Comparison of ENCODE assay signal across 8 cellular contexts in genomic region chr10:55629792-55630490, GRCh38.
DNase-seq lines count a peak whose midpoint lies in the region; ATAC-seq, FAIRE-seq and TF ChIP-seq lines count a peak whose summit lies in the region.

No MANE protein-coding gene starts in this region.

- DNase-seq in AG04450 (ENCODE audit: low read depth, low spot score) (no peak), astrocyte of the spinal cord (ENCODE audit: low read depth, low spot score) (peak; percentile 67), kidney tubule cell (ENCODE audit: low spot score) (peak; percentile 69), urothelium cell line (ENCODE audit: low spot score) (peak; percentile 4), Karpas-422 (no peak), T-helper 9 cell (no peak)
- DNase-seq in activated effector memory CD4-positive, alpha-beta T cell treated with Interleukin-2 at 50 U/mL for 16 hours, result no peak

- no peaks in the 10 kb centered on the region for H3K27me3 ChIP-seq in AG04450 (ENCODE audit: control insufficient read depth, insufficient read depth, low read length)
- H3K27me3 ChIP-seq in Karpas-422 (ENCODE audit: low read length), result no peaks in the 10 kb centered on the region

- H3K4me3 ChIP-seq in AG04450 (ENCODE audit: low read depth, low read length) (no peak overlapping the region), astrocyte of the spinal cord (ENCODE audit: low read depth, low read length) (peak overlapping the region; percentile 49), Karpas-422 (ENCODE audit: low read length) (no peak overlapping the region)

- H4K20me1 ChIP-seq in Karpas-422 (ENCODE audit: insufficient read depth, low read depth, low read length), result no peaks in the 10 kb centered on the region

- POLR2A ChIA-PET in AG04450 (lab: Yijun Ruan, JAX), result no interaction called here

- FAIRE-seq in urothelium cell line (lab: Jason Lieb, UNC), result peak; percentile 17

- no peaks in the 10 kb centered on the region for H3K9me2 ChIP-seq in Karpas-422 (replicated peaks; ENCODE audit: insufficient read depth, low read length)

- H3K27ac ChIP-seq in AG04450 (ENCODE audit: low read depth, low read length), result no peak overlapping the region
- H3K27ac ChIP-seq in Karpas-422 (ENCODE audit: low read length), result no peak overlapping the region

- CTCF ChIA-PET in AG04450 (lab: Charles Lee), result interaction anchor here (0.6 to 1.3 kb wide), 2 partner anchors 8 to 10 kb away, joined by 3 to 5 read pairs; no protein-coding TSS in a partner anchor

- H3K9me3 ChIP-seq in AG04450 (ENCODE audit: control insufficient read depth, insufficient read depth, low read length) (peaks cover 11% of the 10 kb centered on the region; the same call in 1 of the 2 replicates), Karpas-422 (ENCODE audit: low read length) (peaks cover 16% of the 10 kb centered on the region)

- no peak overlapping the region for H2AFZ ChIP-seq in Karpas-422 (ENCODE audit: low read length)

- TF ChIP-seq CTCF in AG04450 (IDR thresholded peaks at IDR 0.05; ENCODE audit: low read depth, low read length) (peak; percentile 43), astrocyte of the spinal cord (IDR thresholded peaks at IDR 0.05; ENCODE audit: low read depth, low read length) (peak; percentile 84)

- ATAC-seq in HG02623 (IDR thresholded peaks at IDR 0.05; ENCODE audit: unreplicated experiment), result peak; percentile 39

- no peaks in the 10 kb centered on the region for H3K4me1 ChIP-seq in Karpas-422 (ENCODE audit: low read length)

- no peaks in the 10 kb centered on the region for H3K79me2 ChIP-seq in Karpas-422 (ENCODE audit: low read length)

- no peaks in the 10 kb centered on the region for H3K36me3 ChIP-seq in Karpas-422 (ENCODE audit: insufficient read depth, low read length)

- no peak overlapping the region for H3K4me2 ChIP-seq in Karpas-422 (ENCODE audit: low read depth, low read length, poor library complexity, severe bottlenecking)

- in situ Hi-C loops in astrocyte of the spinal cord (cut with HindIII; ENCODE audit: low sequenced_read_pairs), result no loop called here

- H3K9ac ChIP-seq in Karpas-422 (ENCODE audit: low read length), result no peak overlapping the region

Comparison
In these comparisons a context has a peak if more than half of its experiments do, and no peak if none do; other contexts are left out.
1. DNase-seq: peak in astrocyte of the spinal cord (single experiment), kidney tubule cell (single experiment) and urothelium cell line (single experiment); none in AG04450 (single experiment), Karpas-422 (single experiment), T-helper 9 cell (single experiment) and activated effector memory CD4-positive, alpha-beta T cell treated with Interleukin-2 at 50 U/mL for 16 hours (single experiment).